In genomic region chr7:24728503-24729364, GRCh38 we compare ENCODE assay signal across 1 cellular context.
TF ChIP-seq lines count a peak whose summit lies in the region.

No MANE protein-coding gene starts in this region.

TF ChIP-seq in SK-N-SH treated with all-trans-retinoic acid at 6 μM for 48 hours, 23 proteins besides CTCF, POLR2A, EP300 and RAD21 (continued from another document):
- no peak for TF ChIP-seq TSHZ2 (CRISPR knock-in tag; IDR thresholded peaks at IDR 0.05)
- no peak for TF ChIP-seq ZNF8 (CRISPR knock-in tag; IDR thresholded peaks at IDR 0.05)
